Comparison of ENCODE assay signal across 3 cellular contexts in the genomic region with DNA sequence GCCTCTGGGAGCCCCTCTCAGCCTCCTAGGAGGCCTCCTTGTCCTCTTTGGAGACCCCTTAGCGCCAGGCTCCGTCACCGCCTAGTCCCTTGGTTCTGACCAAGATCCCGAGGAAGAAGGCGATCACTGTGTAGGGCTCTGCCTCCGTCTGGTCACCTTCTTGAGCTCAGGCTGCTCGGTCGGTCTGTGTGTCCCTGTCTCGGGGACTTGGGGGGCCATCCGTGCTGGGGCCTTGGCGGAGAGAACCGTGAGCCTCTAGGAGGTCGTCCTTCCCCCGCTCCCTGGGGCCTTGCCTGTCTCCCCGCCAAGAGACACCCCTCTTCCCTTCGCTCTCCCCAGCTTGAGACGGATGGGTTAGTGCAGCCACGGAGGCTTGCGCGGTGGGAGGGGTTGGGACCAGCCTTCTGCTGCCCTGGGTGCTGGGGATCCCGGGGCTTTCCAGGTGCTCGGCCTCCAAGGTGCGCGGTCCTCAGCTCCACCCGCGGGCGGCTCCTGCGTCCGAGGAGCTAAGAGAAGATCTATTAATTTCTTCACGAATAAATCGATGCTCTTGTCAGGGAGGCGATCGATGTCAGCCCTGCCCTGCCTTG.
TF ChIP-seq lines count a peak whose summit lies in the region.

No MANE protein-coding gene starts in this region.

TF ChIP-seq in SK-N-SH treated with all-trans-retinoic acid at 6 μM for 48 hours, 23 proteins besides CTCF, POLR2A, EP300 and RAD21:
- no peak for TF ChIP-seq ZNF565 (CRISPR knock-in tag; conservative IDR thresholded peaks at IDR 0.05; ENCODE audit: low read depth)
- no peak for TF ChIP-seq ARNTL (CRISPR knock-in tag; IDR thresholded peaks at IDR 0.05; ENCODE audit: borderline replicate concordance, low read depth)
- TF ChIP-seq RARB (CRISPR knock-in tag; IDR thresholded peaks at IDR 0.05), result no peak
- TF ChIP-seq BACH2 (CRISPR knock-in tag; IDR thresholded peaks at IDR 0.05; ENCODE audit: borderline replicate concordance), result no peak
- TF ChIP-seq, protein P1, sequence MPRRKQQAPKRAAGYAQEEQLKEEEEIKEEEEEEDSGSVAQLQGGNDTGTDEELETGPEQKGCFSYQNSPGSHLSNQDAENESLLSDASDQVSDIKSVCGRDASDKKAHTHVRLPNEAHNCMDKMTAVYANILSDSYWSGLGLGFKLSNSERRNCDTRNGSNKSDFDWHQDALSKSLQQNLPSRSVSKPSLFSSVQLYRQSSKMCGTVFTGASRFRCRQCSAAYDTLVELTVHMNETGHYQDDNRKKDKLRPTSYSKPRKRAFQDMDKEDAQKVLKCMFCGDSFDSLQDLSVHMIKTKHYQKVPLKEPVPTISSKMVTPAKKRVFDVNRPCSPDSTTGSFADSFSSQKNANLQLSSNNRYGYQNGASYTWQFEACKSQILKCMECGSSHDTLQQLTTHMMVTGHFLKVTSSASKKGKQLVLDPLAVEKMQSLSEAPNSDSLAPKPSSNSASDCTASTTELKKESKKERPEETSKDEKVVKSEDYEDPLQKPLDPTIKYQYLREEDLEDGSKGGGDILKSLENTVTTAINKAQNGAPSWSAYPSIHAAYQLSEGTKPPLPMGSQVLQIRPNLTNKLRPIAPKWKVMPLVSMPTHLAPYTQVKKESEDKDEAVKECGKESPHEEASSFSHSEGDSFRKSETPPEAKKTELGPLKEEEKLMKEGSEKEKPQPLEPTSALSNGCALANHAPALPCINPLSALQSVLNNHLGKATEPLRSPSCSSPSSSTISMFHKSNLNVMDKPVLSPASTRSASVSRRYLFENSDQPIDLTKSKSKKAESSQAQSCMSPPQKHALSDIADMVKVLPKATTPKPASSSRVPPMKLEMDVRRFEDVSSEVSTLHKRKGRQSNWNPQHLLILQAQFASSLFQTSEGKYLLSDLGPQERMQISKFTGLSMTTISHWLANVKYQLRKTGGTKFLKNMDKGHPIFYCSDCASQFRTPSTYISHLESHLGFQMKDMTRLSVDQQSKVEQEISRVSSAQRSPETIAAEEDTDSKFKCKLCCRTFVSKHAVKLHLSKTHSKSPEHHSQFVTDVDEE (CRISPR knock-in tag; IDR thresholded peaks at IDR 0.05), result no peak
- TF ChIP-seq ZNF8 (CRISPR knock-in tag; IDR thresholded peaks at IDR 0.05), result no peak
- TF ChIP-seq TCF4 (CRISPR knock-in tag; IDR thresholded peaks at IDR 0.05; ENCODE audit: borderline replicate concordance), result no peak
- TF ChIP-seq, protein P2, sequence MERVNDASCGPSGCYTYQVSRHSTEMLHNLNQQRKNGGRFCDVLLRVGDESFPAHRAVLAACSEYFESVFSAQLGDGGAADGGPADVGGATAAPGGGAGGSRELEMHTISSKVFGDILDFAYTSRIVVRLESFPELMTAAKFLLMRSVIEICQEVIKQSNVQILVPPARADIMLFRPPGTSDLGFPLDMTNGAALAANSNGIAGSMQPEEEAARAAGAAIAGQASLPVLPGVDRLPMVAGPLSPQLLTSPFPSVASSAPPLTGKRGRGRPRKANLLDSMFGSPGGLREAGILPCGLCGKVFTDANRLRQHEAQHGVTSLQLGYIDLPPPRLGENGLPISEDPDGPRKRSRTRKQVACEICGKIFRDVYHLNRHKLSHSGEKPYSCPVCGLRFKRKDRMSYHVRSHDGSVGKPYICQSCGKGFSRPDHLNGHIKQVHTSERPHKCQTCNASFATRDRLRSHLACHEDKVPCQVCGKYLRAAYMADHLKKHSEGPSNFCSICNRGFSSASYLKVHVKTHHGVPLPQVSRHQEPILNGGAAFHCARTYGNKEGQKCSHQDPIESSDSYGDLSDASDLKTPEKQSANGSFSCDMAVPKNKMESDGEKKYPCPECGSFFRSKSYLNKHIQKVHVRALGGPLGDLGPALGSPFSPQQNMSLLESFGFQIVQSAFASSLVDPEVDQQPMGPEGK (CRISPR knock-in tag; IDR thresholded peaks at IDR 0.05; ENCODE audit: borderline replicate concordance), result no peak

TF ChIP-seq in H1, 55 proteins besides CTCF, POLR2A, EP300 and RAD21:
- TF ChIP-seq HDAC6 (IDR thresholded peaks at IDR 0.05; ENCODE audit: low read depth, low read length) (no peak), KDM4A (IDR thresholded peaks at IDR 0.05; ENCODE audit: low read depth, low read length, severe bottlenecking) (peak; percentile 43), EZH2 (IDR thresholded peaks at IDR 0.05; ENCODE audit: low read depth, low read length, severe bottlenecking) (peak; percentile 68), SUZ12 (IDR thresholded peaks at IDR 0.05; ENCODE audit: low read length) (peak; percentile 85; the same call in 1 of the 2 replicates)

TF ChIP-seq in neural cell, 6 proteins besides CTCF, POLR2A, EP300 and RAD21:
- no peak for TF ChIP-seq TAF1 (IDR thresholded peaks at IDR 0.05; ENCODE audit: low read depth)
- TF ChIP-seq SMC3 (conservative IDR thresholded peaks at IDR 0.05; ENCODE audit: poor library complexity), result no peak
- no peak for TF ChIP-seq EZH2 (IDR thresholded peaks at IDR 0.05; ENCODE audit: borderline replicate concordance, insufficient read depth, low read length, poor library complexity, severe bottlenecking)
- no peak for TF ChIP-seq MXI1 (conservative IDR thresholded peaks at IDR 0.05; ENCODE audit: poor library complexity, severe bottlenecking)
- TF ChIP-seq, protein P3, sequence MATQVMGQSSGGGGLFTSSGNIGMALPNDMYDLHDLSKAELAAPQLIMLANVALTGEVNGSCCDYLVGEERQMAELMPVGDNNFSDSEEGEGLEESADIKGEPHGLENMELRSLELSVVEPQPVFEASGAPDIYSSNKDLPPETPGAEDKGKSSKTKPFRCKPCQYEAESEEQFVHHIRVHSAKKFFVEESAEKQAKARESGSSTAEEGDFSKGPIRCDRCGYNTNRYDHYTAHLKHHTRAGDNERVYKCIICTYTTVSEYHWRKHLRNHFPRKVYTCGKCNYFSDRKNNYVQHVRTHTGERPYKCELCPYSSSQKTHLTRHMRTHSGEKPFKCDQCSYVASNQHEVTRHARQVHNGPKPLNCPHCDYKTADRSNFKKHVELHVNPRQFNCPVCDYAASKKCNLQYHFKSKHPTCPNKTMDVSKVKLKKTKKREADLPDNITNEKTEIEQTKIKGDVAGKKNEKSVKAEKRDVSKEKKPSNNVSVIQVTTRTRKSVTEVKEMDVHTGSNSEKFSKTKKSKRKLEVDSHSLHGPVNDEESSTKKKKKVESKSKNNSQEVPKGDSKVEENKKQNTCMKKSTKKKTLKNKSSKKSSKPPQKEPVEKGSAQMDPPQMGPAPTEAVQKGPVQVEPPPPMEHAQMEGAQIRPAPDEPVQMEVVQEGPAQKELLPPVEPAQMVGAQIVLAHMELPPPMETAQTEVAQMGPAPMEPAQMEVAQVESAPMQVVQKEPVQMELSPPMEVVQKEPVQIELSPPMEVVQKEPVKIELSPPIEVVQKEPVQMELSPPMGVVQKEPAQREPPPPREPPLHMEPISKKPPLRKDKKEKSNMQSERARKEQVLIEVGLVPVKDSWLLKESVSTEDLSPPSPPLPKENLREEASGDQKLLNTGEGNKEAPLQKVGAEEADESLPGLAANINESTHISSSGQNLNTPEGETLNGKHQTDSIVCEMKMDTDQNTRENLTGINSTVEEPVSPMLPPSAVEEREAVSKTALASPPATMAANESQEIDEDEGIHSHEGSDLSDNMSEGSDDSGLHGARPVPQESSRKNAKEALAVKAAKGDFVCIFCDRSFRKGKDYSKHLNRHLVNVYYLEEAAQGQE (IDR thresholded peaks at IDR 0.05; ENCODE audit: borderline replicate concordance), result no peak
- no peak for TF ChIP-seq POLR2AphosphoS5 (IDR thresholded peaks at IDR 0.05)
